In genomic region chr18:26487437-26487836, GRCh38 we compare ENCODE assay signal across 8 cellular contexts.
A peak's percentile ranks its signal among the peaks of the same experiment; 100 is the strongest.
DNase-seq lines count a peak whose midpoint lies in the region; ATAC-seq and TF ChIP-seq lines count a peak whose summit lies in the region.

No MANE protein-coding gene starts in this region.

- POLR2A ChIA-PET in PC-3 (lab: Charles Lee; ENCODE audit: unreplicated experiment): no interaction called here

- H3K4me2 ChIP-seq in PC-3 (ENCODE audit: low read length): peak overlapping the region; percentile 38

- no peaks in the 10 kb centered on the region for H3K9me2 ChIP-seq in PC-3 (replicated peaks; ENCODE audit: low read length)

- H3K4me3 ChIP-seq in PC-3 (ENCODE audit: low read length): no peak overlapping the region
- H3K4me3 ChIP-seq in upper lobe of left lung: no peak overlapping the region

- H3K27ac ChIP-seq in PC-3 (ENCODE audit: low read length) (peak overlapping the region; percentile 56), upper lobe of left lung (no peak overlapping the region)

- CTCF ChIA-PET in PC-3 (lab: Charles Lee): interaction anchor here (0.5 kb wide), 1 partner anchor 260 kb away, joined by 3 read pairs; no protein-coding TSS in a partner anchor
- CTCF ChIA-PET in activated CD8-positive, alpha-beta memory T cell treated with anti-CD3 and anti-CD28 coated beads, Interleukin-2, amount 10 ng/mL, durations not matched to agents 7 days and 5 days (lab: Charles Lee): interaction anchor here (0.8 kb wide), 1 partner anchor 60 kb away, joined by 3 read pairs; no protein-coding TSS in a partner anchor

- peaks cover 12% of the 10 kb centered on the region for H3K79me2 ChIP-seq in PC-3 (ENCODE audit: low read length)

- H3K27me3 ChIP-seq in PC-3 (ENCODE audit: low read length) (no peaks in the 10 kb centered on the region), upper lobe of left lung (no peaks in the 10 kb centered on the region)

- H3K36me3 ChIP-seq in PC-3 (ENCODE audit: low read depth, low read length): no peaks in the 10 kb centered on the region
- no peaks in the 10 kb centered on the region for H3K36me3 ChIP-seq in upper lobe of left lung

- H3K9me3 Mint-ChIP-seq in activated CD8-positive, alpha-beta memory T cell treated with anti-CD3 and anti-CD28 coated beads, Interleukin-2, amount 10 ng/mL, durations not matched to agents 7 days and 5 days (ENCODE audit: low read depth): no peaks in the 10 kb centered on the region

- H4K20me1 ChIP-seq in PC-3 (ENCODE audit: low read length): no peaks in the 10 kb centered on the region

- intact Hi-C loops in PC-3 (cut with micrococcal nuclease): no loop called here

- H3K9me3 ChIP-seq in PC-3 (ENCODE audit: low read length) (no peaks in the 10 kb centered on the region), upper lobe of left lung (no peaks in the 10 kb centered on the region)

- DNase-seq in PC-3 (peak; percentile 81), renal cortical epithelial cell (ENCODE audit: low read depth) (peak; percentile 93), NCI-H2029 treated with DMSO at 0.1 percent for 48 hours (lab: John Stamatoyannopoulos, UW) (no peak), upper lobe of left lung (no peak), NCI-H2081 treated with DMSO at 0.1 percent for 48 hours (lab: John Stamatoyannopoulos, UW) (no peak)
- no peak for DNase-seq in activated CD8-positive, alpha-beta memory T cell treated with anti-CD3 and anti-CD28 coated beads, Interleukin-2, amount 10 ng/mL, durations not matched to agents 7 days and 5 days

- peaks cover 3% of the 10 kb centered on the region for H3K4me1 Mint-ChIP-seq in activated CD8-positive, alpha-beta memory T cell treated with anti-CD3 and anti-CD28 coated beads, Interleukin-2, amount 10 ng/mL, durations not matched to agents 7 days and 5 days

- H3K9ac ChIP-seq in PC-3 (ENCODE audit: low read length): no peak overlapping the region

- WGBS in upper lobe of left lung, 2 donors: 74 to 80% methylated on average over 7 of the region's 7 CpGs

- no peak overlapping the region for H2AFZ ChIP-seq in PC-3 (ENCODE audit: low read length)

- H3K27me3 Mint-ChIP-seq in activated CD8-positive, alpha-beta memory T cell treated with anti-CD3 and anti-CD28 coated beads, Interleukin-2, amount 10 ng/mL, durations not matched to agents 7 days and 5 days: no peaks in the 10 kb centered on the region

- H3F3A ChIP-seq in PC-3 (ENCODE audit: low read length, unreplicated experiment): no peaks in the 10 kb centered on the region

- no peak for TF ChIP-seq CTCF in PC-3 (conservative IDR thresholded peaks at IDR 0.05; ENCODE audit: low read depth, low read length)
- TF ChIP-seq CTCF in upper lobe of left lung (IDR thresholded peaks at IDR 0.05): no peak

- H3K36me3 Mint-ChIP-seq in activated CD8-positive, alpha-beta memory T cell treated with anti-CD3 and anti-CD28 coated beads, Interleukin-2, amount 10 ng/mL, durations not matched to agents 7 days and 5 days: no peaks in the 10 kb centered on the region

- TF ChIP-seq EP300 in upper lobe of left lung (IDR thresholded peaks at IDR 0.05): no peak

- no peak overlapping the region for H3K4me3 Mint-ChIP-seq in activated CD8-positive, alpha-beta memory T cell treated with anti-CD3 and anti-CD28 coated beads, Interleukin-2, amount 10 ng/mL, durations not matched to agents 7 days and 5 days

- no TSS peak for BruUV-seq in PC-3 (replicated peaks; lab: Mats Ljungman, UMichigan)

- ATAC-seq in GM19023 (IDR thresholded peaks at IDR 0.05; ENCODE audit: unreplicated experiment) (peak; percentile 90), HG02642 (IDR thresholded peaks at IDR 0.05; ENCODE audit: poor library complexity, unreplicated experiment) (peak; percentile 91), PC-3 (peak; percentile 79), upper lobe of left lung (ENCODE audit: low FRiP score in 2 of 2) (no peak)
- no peak for ATAC-seq in activated CD8-positive, alpha-beta memory T cell treated with anti-CD3 and anti-CD28 coated beads, Interleukin-2, amount 10 ng/mL, durations not matched to agents 7 days and 5 days

- H3K4me1 ChIP-seq in PC-3 (ENCODE audit: insufficient read depth, low read length): peaks cover 37% of the 10 kb centered on the region
- H3K4me1 ChIP-seq in upper lobe of left lung: no peaks in the 10 kb centered on the region

- TF ChIP-seq POLR2A in upper lobe of left lung (IDR thresholded peaks at IDR 0.05): no peak

- H3K27ac Mint-ChIP-seq in activated CD8-positive, alpha-beta memory T cell treated with anti-CD3 and anti-CD28 coated beads, Interleukin-2, amount 10 ng/mL, durations not matched to agents 7 days and 5 days: no peak overlapping the region

Comparison
In these comparisons a context has a peak if more than half of its experiments do, and no peak if none do; other contexts are left out.
1. ATAC-seq: peak in GM19023 (single experiment), HG02642 (single experiment) and PC-3 (single experiment); none in activated CD8-positive, alpha-beta memory T cell treated with anti-CD3 and anti-CD28 coated beads, Interleukin-2, amount 10 ng/mL, durations not matched to agents 7 days and 5 days (single experiment) and upper lobe of left lung (0 of 2).
2. DNase-seq: peak in PC-3 (single experiment) and renal cortical epithelial cell (single experiment); none in activated CD8-positive, alpha-beta memory T cell treated with anti-CD3 and anti-CD28 coated beads, Interleukin-2, amount 10 ng/mL, durations not matched to agents 7 days and 5 days (single experiment), NCI-H2029 treated with DMSO at 0.1 percent for 48 hours (single experiment), upper lobe of left lung (0 of 2) and NCI-H2081 treated with DMSO at 0.1 percent for 48 hours (single experiment).